1 cellular context compared by ENCODE assay signal in the genomic region with DNA sequence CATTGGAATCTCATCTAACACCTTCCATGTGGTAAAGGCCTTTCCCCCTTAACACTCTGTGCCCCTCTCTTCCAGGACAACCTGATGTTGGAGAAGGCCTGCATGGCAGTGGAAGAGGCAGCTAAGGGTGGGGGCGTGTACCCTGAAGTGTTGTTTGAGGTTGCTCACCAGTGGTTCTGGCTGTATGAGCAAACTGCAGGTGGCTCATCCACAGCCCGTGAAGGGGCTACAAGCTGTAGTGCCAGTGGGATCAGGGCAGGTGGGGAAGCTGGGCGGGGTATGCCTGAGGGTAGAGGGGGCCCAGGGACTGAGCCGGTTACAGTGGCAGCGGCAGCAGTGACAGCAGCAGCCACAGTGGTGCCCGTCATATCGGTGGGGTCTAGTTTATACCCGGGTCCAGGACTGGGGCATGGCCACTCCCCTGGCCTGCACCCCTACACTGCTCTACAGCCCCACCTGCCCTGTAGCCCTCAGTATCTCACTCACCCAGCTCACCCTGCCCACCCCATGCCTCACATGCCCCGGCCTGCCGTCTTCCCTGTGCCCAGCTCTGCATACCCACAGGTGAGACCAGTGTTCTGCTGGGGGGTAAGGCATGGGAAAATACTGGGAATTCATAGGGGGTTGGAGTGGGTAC.
TF ChIP-seq lines count a peak whose summit lies in the region.

No MANE protein-coding gene starts in this region.

TF ChIP-seq in endothelial cell of umbilical vein, 7 proteins besides CTCF, POLR2A, EP300 and RAD21:
- TF ChIP-seq, protein P1, sequence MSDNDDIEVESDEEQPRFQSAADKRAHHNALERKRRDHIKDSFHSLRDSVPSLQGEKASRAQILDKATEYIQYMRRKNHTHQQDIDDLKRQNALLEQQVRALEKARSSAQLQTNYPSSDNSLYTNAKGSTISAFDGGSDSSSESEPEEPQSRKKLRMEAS (IDR thresholded peaks at IDR 0.05; ENCODE audit: insufficient read depth, insufficient read length) = no peak
- no peak for TF ChIP-seq MYC (IDR thresholded peaks at IDR 0.05; ENCODE audit: low read depth, low read length)
- TF ChIP-seq FOS (IDR thresholded peaks at IDR 0.05; ENCODE audit: borderline replicate concordance, insufficient read depth, low read length) = no peak
- TF ChIP-seq JUN (IDR thresholded peaks at IDR 0.05; ENCODE audit: borderline replicate concordance, insufficient read depth, insufficient read length, low read depth) = no peak
- TF ChIP-seq EZH2 (IDR thresholded peaks at IDR 0.05; ENCODE audit: borderline replicate concordance, low read depth, low read length, severe bottlenecking) = no peak
- no peak for TF ChIP-seq GATA2 (IDR thresholded peaks at IDR 0.05; ENCODE audit: insufficient read depth, insufficient read length, low read depth, low read length)
- no peak for TF ChIP-seq POLR2AphosphoS5 (IDR thresholded peaks at IDR 0.05; ENCODE audit: insufficient read depth, low read depth, low read length)
